ENCODE assay signal across 1 cellular context in genomic region chr9:127503947-127504886, GRCh38.
TF ChIP-seq lines count a peak whose summit lies in the region.

No MANE protein-coding gene starts in this region.

TF ChIP-seq in GM23338, 12 proteins besides CTCF, POLR2A, EP300 and RAD21 (continued from another document):
- no peak for TF ChIP-seq ZNF331 (CRISPR knock-in tag; IDR thresholded peaks at IDR 0.05; ENCODE audit: low read depth)
